Comparison of ENCODE assay signal across 24 cellular contexts in genomic region chr17:82327757-82328140, GRCh38. TPM values are rescaled to one million over a fixed set of nuclear protein-coding genes. Genes with fewer than 3 reads are reported as not detected.
"Had no signal": no experiment of that assay in that cellular context is flagged by ENCODE, and none has a peak within 500 bp of the region (broad histone marks: within the 10 kb centered on the region; RNA-seq: fewer than 3 reads in every experiment).

No MANE protein-coding gene starts in this region.

- H3K9me3 ChIP-seq: body of pancreas, thoracic aorta, upper lobe of right lung had no signal

- H3K4me2 ChIP-seq: smooth muscle cell had no signal

- H3K27me3 ChIP-seq: body of pancreas, upper lobe of right lung had no signal

- DNase-seq: activated CD4-positive, alpha-beta memory T cell treated with anti-CD3 and anti-CD28 coated beads, Interleukin-2, amount 10 ng/mL, durations not matched to agents 7 days and 5 days; activated CD4-positive, alpha-beta T cell treated with anti-CD3 and anti-CD28 coated beads, Interleukin-2, amount 10 ng/mL, durations not matched to agents 24 days and 14 days; activated gamma-delta T cell; anterior cingulate cortex; effector CD8-positive, alpha-beta T cell; hypothalamus; left ventricle myocardium superior; nucleus accumbens; posterior cingulate gyrus; stimulated activated CD4-positive, alpha-beta T cell treated with anti-CD3 and anti-CD28 coated beads, Interleukin-15, amount 100 ng/mL, for 24 hours; stimulated activated CD4-positive, alpha-beta T cell treated with anti-CD3 and anti-CD28 coated beads, Interleukin-2, amount 100 ng/mL, for 48 hours; stimulated activated naive CD4-positive, alpha-beta T cell treated with Interleukin-2 at 50 U/mL for 16 hours had no signal

- H3K4me3 ChIP-seq: body of pancreas, cardiac muscle cell, smooth muscle cell, thoracic aorta, upper lobe of right lung had no signal

- H3K36me3 ChIP-seq: cardiac muscle cell, thoracic aorta, upper lobe of right lung had no signal

- ATAC-seq: activated CD4-positive, CD25-positive, alpha-beta regulatory T cell treated with anti-CD3 and anti-CD28 coated beads, Interleukin-2, amount 50 U/mL, for 24 hours; body of pancreas; esophagus mucosa; left ventricle myocardium superior; sciatic nerve; upper lobe of right lung had no signal

- FAIRE-seq: frontal cortex had no signal

- H3K27ac ChIP-seq: body of pancreas, cardiac muscle cell, thoracic aorta, upper lobe of right lung, VCaP had no signal

RNA-seq across cellular contexts. Expression of gene SECTM1, which starts 5.8 kb away (rescaled TPM):
- total RNA-seq: cardiac muscle cell, smooth muscle cell had no signal
- polyA plus RNA-seq: cardiac muscle cell had no signal

RNA-seq across cellular contexts. Expression of gene CD7, which starts 10.3 kb away (rescaled TPM):
- total RNA-seq: body of pancreas, cardiac muscle cell, cerebellum, frontal cortex, myocyte, smooth muscle cell had no signal

RNA-seq across cellular contexts. Expression of gene TEX19, which starts 31.3 kb away (rescaled TPM):
- total RNA-seq: activated CD4-positive, alpha-beta memory T cell treated with anti-CD3 and anti-CD28 coated beads, Interleukin-2, amount 10 ng/mL, durations not matched to agents 7 days and 5 days; body of pancreas; cerebellum; esophagus mucosa; frontal cortex; left ventricle myocardium superior; sciatic nerve; smooth muscle cell; thoracic aorta; upper lobe of right lung had no signal
- polyA plus RNA-seq: cardiac muscle cell, smooth muscle cell had no signal

RNA-seq across cellular contexts. Expression of gene UTS2R, which starts 43.8 kb away (rescaled TPM):
- total RNA-seq: activated CD4-positive, alpha-beta memory T cell treated with anti-CD3 and anti-CD28 coated beads, Interleukin-2, amount 10 ng/mL, durations not matched to agents 7 days and 5 days; body of pancreas; cerebellum; esophagus mucosa; frontal cortex; sciatic nerve; smooth muscle cell; upper lobe of right lung had no signal
- polyA plus RNA-seq: smooth muscle cell had no signal
